Comparison of ENCODE assay signal across 17 cellular contexts in genomic region chr6:37382954-37383353, GRCh38.
"Had no signal": no experiment of that assay in that cellular context is flagged by ENCODE, and none has a peak within 500 bp of the region (broad histone marks: within the 10 kb centered on the region; RNA-seq: fewer than 3 reads in every experiment).

No MANE protein-coding gene starts in this region.

- H3K9me3 ChIP-seq: suprapubic skin, upper lobe of right lung had no signal

- H3K9me3 Mint-ChIP-seq: activated T-cell treated with anti-CD3 and anti-CD28 coated beads, Interleukin-2, amount 50 U/mL, for 4 hours; brain; central memory CD8-positive, alpha-beta T cell; effector memory CD8-positive, alpha-beta T cell had no signal

- ATAC-seq: activated T-cell treated with anti-CD3 and anti-CD28 coated beads, Interleukin-2, amount 50 U/mL, for 4 hours; effector memory CD8-positive, alpha-beta T cell; stimulated activated naive CD8-positive, alpha-beta T cell treated with anti-CD3 and anti-CD28 coated beads, Interleukin-15, Interleukin-2, amounts not matched to agents 100 U/mL and 50 U/mL, for 24 hours; upper lobe of right lung had no signal

- H3K79me2 ChIP-seq: parathyroid adenoma had no signal

- H3K4me3 ChIP-seq: suprapubic skin, upper lobe of right lung had no signal

- H3K27ac ChIP-seq: parathyroid adenoma, suprapubic skin, upper lobe of right lung had no signal

- H3K4me1 ChIP-seq: parathyroid adenoma, suprapubic skin, upper lobe of right lung had no signal

- H3K27me3 Mint-ChIP-seq: activated naive CD8-positive, alpha-beta T cell; brain; central memory CD8-positive, alpha-beta T cell; effector memory CD8-positive, alpha-beta T cell had no signal

- H3K27ac Mint-ChIP-seq: activated naive CD8-positive, alpha-beta T cell had no signal

- H2AFZ ChIP-seq: parathyroid adenoma had no signal

- H3K9ac ChIP-seq: parathyroid adenoma had no signal

- H3K4me3 Mint-ChIP-seq: activated naive CD8-positive, alpha-beta T cell; activated T-cell treated with anti-CD3 and anti-CD28 coated beads, Interleukin-2, amount 50 U/mL, for 4 hours; brain; central memory CD8-positive, alpha-beta T cell; effector memory CD8-positive, alpha-beta T cell had no signal

- H3K27me3 ChIP-seq: suprapubic skin, upper lobe of right lung had no signal

- H3K4me1 Mint-ChIP-seq: brain; central memory CD8-positive, alpha-beta T cell had no signal

- DNase-seq: activated CD4-positive, alpha-beta T cell treated with anti-CD3 and anti-CD28 coated beads, Interleukin-2, amount 50 U/mL, for 48 hours; activated CD4-positive, CD25-positive, alpha-beta regulatory T cell treated with anti-CD3 and anti-CD28 coated beads, Interleukin-2, amount 50 U/mL, for 72 hours; activated gamma-delta T cell; activated T-cell treated with anti-CD3 and anti-CD28 coated beads, Interleukin-2, amount 50 U/mL, for 4 hours; amygdala; effector memory CD8-positive, alpha-beta T cell; hippocampal formation; kidney glomerular epithelial cell; stimulated activated CD4-positive, alpha-beta T cell treated with anti-CD3 and anti-CD28 coated beads, Interleukin-4, amount 100 ng/mL, for 1 hour; stimulated activated CD8-positive, alpha-beta memory T cell treated with anti-CD3 and anti-CD28 coated beads, Interleukin-4, amount 100 ng/mL, for 48 hours; stimulated activated naive CD8-positive, alpha-beta T cell treated with anti-CD3 and anti-CD28 coated beads, Interleukin-15, Interleukin-2, amounts not matched to agents 100 U/mL and 50 U/mL, for 24 hours; upper lobe of right lung had no signal
